ENCODE assay signal across 13 cellular contexts in genomic region chr11:34149274-34149673, GRCh38.
"Had no signal": no experiment of that assay in that cellular context is flagged by ENCODE, and none has a peak within 500 bp of the region (broad histone marks: within the 10 kb centered on the region; RNA-seq: fewer than 3 reads in every experiment).

No MANE protein-coding gene starts in this region.

- H3K27ac Mint-ChIP-seq: activated naive CD8-positive, alpha-beta T cell; immature natural killer cell had no signal

- H3K4me3 ChIP-seq: spleen, upper lobe of right lung had no signal

- H3K9me3 ChIP-seq: spleen, upper lobe of right lung had no signal

- DNase-seq: activated T-cell treated with anti-CD3 and anti-CD28 coated beads, Interleukin-2, amount 50 U/mL, for 1 hour; cerebellar nuclear complex; hypothalamus; immature natural killer cell; left cardiac atrium; spleen; stimulated activated CD4-positive, alpha-beta T cell treated with anti-CD3 and anti-CD28 coated beads, Interleukin-1b, Interleukin-23, amount 100 ng/mL, for 48 hours; stimulated activated naive B cell treated with anti-CD40 and anti-IgM and Interleukin-4, amounts not matched to agents 10 μg/mL and 1 μg/mL and 100 μg/mL, for 72 hours; substantia nigra; T-helper 2 cell; upper lobe of right lung had no signal

- H3K4me1 ChIP-seq: upper lobe of right lung had no signal

- H3K27me3 ChIP-seq: spleen, upper lobe of right lung had no signal

- ATAC-seq: stimulated activated naive B cell treated with anti-CD40 and anti-IgM and Interleukin-4, amounts not matched to agents 10 μg/mL and 1 μg/mL and 100 μg/mL, for 72 hours had no signal

- H3K27me3 Mint-ChIP-seq: activated naive CD8-positive, alpha-beta T cell; brain; stimulated activated naive B cell treated with anti-CD40 and anti-IgM and Interleukin-4, amounts not matched to agents 10 μg/mL and 1 μg/mL and 100 μg/mL, for 72 hours had no signal

- H3K9me3 Mint-ChIP-seq: brain; immature natural killer cell; stimulated activated naive B cell treated with anti-CD40 and anti-IgM and Interleukin-4, amounts not matched to agents 10 μg/mL and 1 μg/mL and 100 μg/mL, for 72 hours had no signal

- H3K27ac ChIP-seq: upper lobe of right lung had no signal

- H3K4me3 Mint-ChIP-seq: activated naive CD8-positive, alpha-beta T cell; brain; immature natural killer cell; stimulated activated naive B cell treated with anti-CD40 and anti-IgM and Interleukin-4, amounts not matched to agents 10 μg/mL and 1 μg/mL and 100 μg/mL, for 72 hours had no signal
